In genomic region chr16:71367243-71367976, GRCh38 we compare ENCODE assay signal across 9 cellular contexts. TPM values are rescaled to one million over a fixed set of nuclear protein-coding genes. Genes with fewer than 3 reads are reported as not detected.
DNase-seq lines count a peak whose midpoint lies in the region; ATAC-seq and TF ChIP-seq lines count a peak whose summit lies in the region.
"Had no signal": no experiment of that assay in that cellular context is flagged by ENCODE, and none has a peak within 500 bp of the region (broad histone marks: within the 10 kb centered on the region; RNA-seq: fewer than 3 reads in every experiment).

No MANE protein-coding gene starts in this region.

- no peak overlapping the region for H3K4ac ChIP-seq in mesendoderm (ENCODE audit: low read depth, low read length)

- H3K36me3 ChIP-seq in OCI-LY1 (ENCODE audit: insufficient read depth, low read length) (no peaks in the 10 kb centered on the region), mesendoderm (ENCODE audit: control insufficient read depth, insufficient read depth, low read length) (no peaks in the 10 kb centered on the region), ovary (no peaks in the 10 kb centered on the region)
- H3K36me3 ChIP-seq: BLaER1 had no signal

- H3K9me3 Mint-ChIP-seq in brain, result peaks cover 0 to 3% (median 0%) of the 10 kb centered on the region in 5 experiments

- POLR2A ChIA-PET in HEK293T (lab: Yijun Ruan, JAX), result no interaction called here

- TF ChIP-seq EP300 in ovary (IDR thresholded peaks at IDR 0.05), result no peak

- H2BK5ac ChIP-seq in mesendoderm (ENCODE audit: low read length), result no peak overlapping the region

- peaks cover 18% of the 10 kb centered on the region for H3K27me3 Mint-ChIP-seq in brain

- H3K27me3 ChIP-seq in OCI-LY1 (ENCODE audit: insufficient read depth, low read length), result no peaks in the 10 kb centered on the region; the same call in 1 of the 2 replicates
- no peaks in the 10 kb centered on the region for H3K27me3 ChIP-seq in mesendoderm (ENCODE audit: insufficient read depth, low read length, poor library complexity)
- no peaks in the 10 kb centered on the region for H3K27me3 ChIP-seq in ovary
- H3K27me3 ChIP-seq: BLaER1 had no signal

- CTCF ChIA-PET in HEK293T (lab: Yijun Ruan, JAX), result interaction anchor here (0.6 to 0.9 kb wide), 4 partner anchors 13 to 168 kb away, joined by 3 to 5 read pairs (median 3); no protein-coding TSS in a partner anchor

- H3K4me1 Mint-ChIP-seq in brain, result peaks cover 28% of the 10 kb centered on the region

- H3K36me3 Mint-ChIP-seq in brain, result no peaks in the 10 kb centered on the region

- peak; percentile 75 for TF ChIP-seq CTCF in OCI-LY1 (IDR thresholded peaks at IDR 0.05; ENCODE audit: low read length)
- TF ChIP-seq CTCF in brain (conservative IDR thresholded peaks at IDR 0.05), result peak; percentile 34 to 66
- no peak for TF ChIP-seq CTCF in ovary (IDR thresholded peaks at IDR 0.05)

- no peak overlapping the region for H3K56ac ChIP-seq in mesendoderm (ENCODE audit: low read length)

- no peak overlapping the region for H3K4me3 ChIP-seq in OCI-LY1 (ENCODE audit: low read depth, low read length, poor library complexity, severe bottlenecking)
- no peak overlapping the region for H3K4me3 ChIP-seq in mesendoderm (ENCODE audit: low read length)
- H3K4me3 ChIP-seq in ovary, result no peak overlapping the region
- H3K4me3 ChIP-seq: BLaER1 had no signal

- no peak overlapping the region for H3K4me2 ChIP-seq in OCI-LY1 (ENCODE audit: low read length)
- no peak overlapping the region for H3K4me2 ChIP-seq in mesendoderm (ENCODE audit: low read length)
- H3K4me2 ChIP-seq: BLaER1 had no signal

- H3K79me1 ChIP-seq in mesendoderm (ENCODE audit: low read length), result no peaks in the 10 kb centered on the region

- no peaks in the 10 kb centered on the region for H4K20me1 ChIP-seq in OCI-LY1 (ENCODE audit: insufficient read depth, low read length)
- H4K20me1 ChIP-seq: BLaER1 had no signal

- H3K9ac ChIP-seq in OCI-LY1 (ENCODE audit: low read length) (no peak overlapping the region), mesendoderm (ENCODE audit: low read length) (no peak overlapping the region)
- H3K9ac ChIP-seq: BLaER1 had no signal

- H2AFZ ChIP-seq in OCI-LY1 (ENCODE audit: low read length), result no peak overlapping the region

- H3K9me2 ChIP-seq in OCI-LY1 (ENCODE audit: low read depth, low read length), result no peaks in the 10 kb centered on the region

- H3K18ac ChIP-seq in mesendoderm (ENCODE audit: low read length), result no peak overlapping the region

- H4K5ac ChIP-seq in mesendoderm (ENCODE audit: low read length), result no peak overlapping the region

- intact Hi-C loops in ovary (cut with DNase I), result no loop called here

- H3K4me1 ChIP-seq in OCI-LY1 (ENCODE audit: insufficient read depth, low read length, severe bottlenecking) (no peaks in the 10 kb centered on the region), mesendoderm (ENCODE audit: control insufficient read depth, low read depth, low read length) (no peaks in the 10 kb centered on the region), ovary (ENCODE audit: insufficient read depth) (no peaks in the 10 kb centered on the region)

- no peak overlapping the region for H3K4me3 Mint-ChIP-seq in brain

- H3K27ac ChIP-seq in OCI-LY1 (ENCODE audit: low read depth, low read length, poor library complexity, severe bottlenecking) (no peak overlapping the region), mesendoderm (ENCODE audit: low read depth, low read length) (no peak overlapping the region), ovary (no peak overlapping the region)
- H3K27ac ChIP-seq: BLaER1 had no signal

- no peak overlapping the region for H3K27ac Mint-ChIP-seq in brain

- no peak for ATAC-seq in GM18520 (IDR thresholded peaks at IDR 0.05; ENCODE audit: unreplicated experiment)

- no peaks in the 10 kb centered on the region for H3F3A ChIP-seq in OCI-LY1 (ENCODE audit: insufficient read depth, low read length)

- no peak overlapping the region for H2AK5ac ChIP-seq in mesendoderm (ENCODE audit: low read length)

- H3K79me2 ChIP-seq in OCI-LY1 (ENCODE audit: insufficient read depth, low read length) (no peaks in the 10 kb centered on the region), mesendoderm (ENCODE audit: control insufficient read depth, insufficient read depth, low read length) (no peaks in the 10 kb centered on the region)

- WGBS in mesendoderm (ENCODE audit: extremely low coverage, insufficient coverage, low lambda C conversion rate), result no CpG with 5 or more reads among the region's 12 CpGs
- 54 to 61% (median 54%) methylated on average over 12 of the region's 12 CpGs for WGBS in ovary, 3 donors

- no peak overlapping the region for H4K8ac ChIP-seq in mesendoderm (ENCODE audit: low read depth, low read length)

- no peak for TF ChIP-seq POLR2A in ovary (IDR thresholded peaks at IDR 0.05)

- H3K23ac ChIP-seq in mesendoderm (ENCODE audit: low read length), result no peak overlapping the region

- DNase-seq in NCI-H1436 (lab: John Stamatoyannopoulos, UW), result peak; percentile 25
- no peak for DNase-seq in NCI-H1436 treated with DMSO at 0.1 percent for 48 hours (lab: John Stamatoyannopoulos, UW)
- DNase-seq in HEK293T (ENCODE audit: extremely low spot score), result peak; percentile 80
- peak; percentile 95 for DNase-seq in mesendoderm
- DNase-seq in ovary, result no peak

- no peak overlapping the region for H2BK15ac ChIP-seq in mesendoderm (replicated peaks; ENCODE audit: low read depth)

- H3K9me3 ChIP-seq in OCI-LY1 (ENCODE audit: low read length) (no peaks in the 10 kb centered on the region), ovary (no peaks in the 10 kb centered on the region)
- H3K9me3 ChIP-seq: BLaER1 had no signal

- H2BK120ac ChIP-seq in mesendoderm (ENCODE audit: low read depth, low read length), result no peak overlapping the region

TF ChIP-seq in HEK293T, 16 proteins besides CTCF, POLR2A, EP300 and RAD21:
- TF ChIP-seq L3MBTL2 (conservative IDR thresholded peaks at IDR 0.05), result no peak
- TF ChIP-seq LEF1 (IDR thresholded peaks at IDR 0.05; ENCODE audit: borderline replicate concordance), result no peak
- no peak for TF ChIP-seq ELF4 (IDR thresholded peaks at IDR 0.05)
- no peak for TF ChIP-seq PKNOX1 (IDR thresholded peaks at IDR 0.05)
- TF ChIP-seq HDGF (IDR thresholded peaks at IDR 0.05; ENCODE audit: borderline replicate concordance), result no peak
- TF ChIP-seq SP1 (IDR thresholded peaks at IDR 0.05), result no peak
- TF ChIP-seq TARDBP (IDR thresholded peaks at IDR 0.05), result no peak
- TF ChIP-seq FOXM1 (IDR thresholded peaks at IDR 0.05; ENCODE audit: borderline replicate concordance), result no peak
- TF ChIP-seq FOXK2 (IDR thresholded peaks at IDR 0.05), result no peak
- no peak for TF ChIP-seq ZNF384 (IDR thresholded peaks at IDR 0.05)
- no peak for TF ChIP-seq SUZ12 (IDR thresholded peaks at IDR 0.05)
- no peak for TF ChIP-seq NFRKB (IDR thresholded peaks at IDR 0.05)
- no peak for TF ChIP-seq ARNT (IDR thresholded peaks at IDR 0.05)
- no peak for TF ChIP-seq BHLHE40 (IDR thresholded peaks at IDR 0.05; ENCODE audit: borderline replicate concordance)
- TF ChIP-seq FOXA1 (IDR thresholded peaks at IDR 0.05), result no peak

RNA-seq across cellular contexts. Expression of gene CALB2, which starts 8.9 kb away (rescaled TPM):
- 308 TPM for polyA plus RNA-seq in brain (ENCODE audit: insufficient read depth, low read depth, low replicate concordance)
- 0.44 TPM for polyA plus RNA-seq in mesendoderm (2013, experiment 1 of 2)
- polyA plus RNA-seq in mesendoderm (2013, experiment 2 of 2), result 0.62 TPM
- 100 to 1,000 TPM in 1 of 7 donors, 10 to 100 TPM in 2, 1 to 10 TPM in 4; 1.7 to 176 (median 2.5) TPM for total RNA-seq in ovary
- 10 to 100 TPM in 1 of 2 donors, 1 to 10 TPM in 1; 5.2 to 39.5 TPM for polyA plus RNA-seq in ovary

Comparison
In these comparisons a context has a peak if more than half of its experiments do, and no peak if none do; other contexts are left out.
1. DNase-seq: peak in NCI-H1436 (single experiment), HEK293T (single experiment) and mesendoderm (single experiment); none in NCI-H1436 treated with DMSO at 0.1 percent for 48 hours (single experiment) and ovary (0 of 5).
2. CTCF ChIP-seq: peak in OCI-LY1 (single experiment) and brain (2 of 2); none in ovary (0 of 3).